Comparison of ENCODE assay signal across 9 cellular contexts in the genomic region with DNA sequence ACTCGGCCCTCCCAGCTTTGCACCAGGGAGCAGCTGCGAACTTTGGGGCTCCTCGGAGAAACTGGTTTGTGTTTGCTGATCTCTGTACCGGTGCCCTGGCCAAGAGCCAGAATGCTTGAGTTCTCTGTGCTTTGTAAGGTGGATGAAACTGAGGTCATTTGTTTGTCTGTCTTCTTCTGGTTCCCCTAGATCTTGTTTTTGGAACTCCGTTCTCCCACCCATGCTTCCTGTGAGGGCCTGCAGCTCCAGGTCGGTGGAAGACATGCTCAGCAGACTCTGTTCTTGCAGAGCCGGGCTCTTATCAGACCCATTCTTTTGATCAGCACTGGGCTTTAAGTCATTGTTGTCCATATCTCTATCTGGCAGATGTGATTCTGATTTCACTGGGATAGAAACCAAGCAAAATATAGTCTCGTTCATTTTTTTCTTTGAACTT. TPM values are rescaled to one million over a fixed set of nuclear protein-coding genes. Genes with fewer than 3 reads are reported as not detected.
DNase-seq lines count a peak whose midpoint lies in the region; ATAC-seq, FAIRE-seq and TF ChIP-seq lines count a peak whose summit lies in the region.
"Had no signal": no experiment of that assay in that cellular context is flagged by ENCODE, and none has a peak within 500 bp of the region (broad histone marks: within the 10 kb centered on the region; RNA-seq: fewer than 3 reads in every experiment).

No MANE protein-coding gene starts in this region.

- peak overlapping the region; percentile 42 to 76 (median 67) for H3K4me3 Mint-ChIP-seq in T-cell

- H2BK12ac ChIP-seq in neuronal stem cell (ENCODE audit: low read length), result no peak overlapping the region

- CTCF ChIA-PET in T-cell (lab: Charles Lee), result interaction anchor here in 1 of 2 donors (0.6 to 1.7 kb wide), 4 partner anchors 26 to 334 kb away, joined by 3 to 9 read pairs (median 3); no protein-coding TSS in a partner anchor
- CTCF ChIA-PET in HEK293T (lab: Yijun Ruan, JAX), result no interaction called here

- no peak overlapping the region for H3K27ac Mint-ChIP-seq in T-cell

- no peak overlapping the region for H3K4ac ChIP-seq in neuronal stem cell (ENCODE audit: low read length)

- H3K4me3 ChIP-seq in DND-41 (ENCODE audit: low read depth in 1 of 2, low read length in 2 of 2) (peak overlapping the region in 1 of 2 experiments; percentile 49; a peak in 2 of 4 replicates), duodenal mucosa (ENCODE audit: low read depth in 1 of 2, low read length in 2 of 2) (peak overlapping the region; percentile 35 to 51), neuronal stem cell (ENCODE audit: low read length in 2 of 2) (no peak overlapping the region), foreskin fibroblast (ENCODE audit: low read depth in 1 of 2, low read length in 2 of 2) (no peak overlapping the region)

- POLR2A ChIA-PET in T-cell (lab: Charles Lee) (no interaction called here), HEK293T (lab: Yijun Ruan, JAX) (no interaction called here)

- peaks cover 46 to 66% of the 10 kb centered on the region in 2 donors for H3K27me3 Mint-ChIP-seq in T-cell

- peak overlapping the region; percentile 88 for H3K27ac ChIP-seq in DND-41 (ENCODE audit: low read length)
- H3K27ac ChIP-seq in duodenal mucosa (ENCODE audit: low read depth, low read length), result no peak overlapping the region
- no peak overlapping the region for H3K27ac ChIP-seq in neuronal stem cell (replicated peaks; ENCODE audit: low read length)

- H3K9me3 ChIP-seq in DND-41 (ENCODE audit: insufficient read depth, low read length, severe bottlenecking), result no peaks in the 10 kb centered on the region
- no peaks in the 10 kb centered on the region for H3K9me3 ChIP-seq in duodenal mucosa (ENCODE audit: control insufficient read depth in 1 of 2, low read length in 2 of 2)
- no peaks in the 10 kb centered on the region for H3K9me3 ChIP-seq in neuronal stem cell (replicated peaks in 1 of 2; ENCODE audit: control insufficient read depth in 2 of 2, insufficient read depth in 1 of 2, low read depth in 1 of 2, low read length in 2 of 2)

- H3K27me3 ChIP-seq in DND-41 (ENCODE audit: insufficient read depth, low read length, poor library complexity), result no peaks in the 10 kb centered on the region
- no peaks in the 10 kb centered on the region for H3K27me3 ChIP-seq in duodenal mucosa (ENCODE audit: control insufficient read depth in 1 of 2, insufficient read depth in 2 of 2, low read length in 2 of 2)
- no peaks in the 10 kb centered on the region for H3K27me3 ChIP-seq in neuronal stem cell (ENCODE audit: control insufficient read depth in 3 of 3, insufficient read depth in 3 of 3, low read depth in 1 of 3, low read length in 3 of 3)

- H3K79me1 ChIP-seq in neuronal stem cell (ENCODE audit: low read depth, low read length), result no peaks in the 10 kb centered on the region

- no peak overlapping the region for H2BK120ac ChIP-seq in neuronal stem cell (ENCODE audit: low read depth, low read length)

- no peak overlapping the region for H4K91ac ChIP-seq in neuronal stem cell (ENCODE audit: low read depth, low read length, poor library complexity)

- no peaks in the 10 kb centered on the region for H3K36me3 Mint-ChIP-seq in T-cell

- no peak overlapping the region for H3K18ac ChIP-seq in neuronal stem cell (ENCODE audit: low read length)

- peak overlapping the region; percentile 47 for H3K14ac ChIP-seq in neuronal stem cell (ENCODE audit: low read length)

- no peak for FAIRE-seq in H54 (lab: Jason Lieb, UNC)

- H4K8ac ChIP-seq in neuronal stem cell (ENCODE audit: low read depth, low read length), result no peak overlapping the region

- no peaks in the 10 kb centered on the region for H4K20me1 ChIP-seq in DND-41 (ENCODE audit: insufficient read depth, low read length)

- TF ChIP-seq POLR2A in H54 (IDR thresholded peaks at IDR 0.05; ENCODE audit: low read depth, low read length), result no peak

- TF ChIP-seq CTCF in DND-41 (IDR thresholded peaks at IDR 0.05; ENCODE audit: borderline replicate concordance, extremely low read depth, low read length, poor library complexity, severe bottlenecking), result no peak
- no peak for TF ChIP-seq CTCF in foreskin fibroblast (IDR thresholded peaks at IDR 0.05; ENCODE audit: low read depth, low read length)

- H3K9ac ChIP-seq in DND-41 (ENCODE audit: low read depth, low read length) (peak overlapping the region; percentile 48), duodenal mucosa (ENCODE audit: low read depth in 1 of 2, low read length in 2 of 2) (no peak overlapping the region), neuronal stem cell (ENCODE audit: low read depth, low read length, poor library complexity) (no peak overlapping the region)

- no peak overlapping the region for H2AK5ac ChIP-seq in neuronal stem cell (ENCODE audit: low read depth, low read length)

- H3K4me1 ChIP-seq in DND-41 (ENCODE audit: insufficient read depth, low read length), result peaks cover 31% of the 10 kb centered on the region
- H3K4me1 ChIP-seq in duodenal mucosa (ENCODE audit: control insufficient read depth in 1 of 2, insufficient read depth in 2 of 2, low read length in 2 of 2), result peaks cover 5 to 16% of the 10 kb centered on the region in 2 donors
- no peaks in the 10 kb centered on the region for H3K4me1 ChIP-seq in neuronal stem cell (ENCODE audit: control insufficient read depth in 2 of 2, insufficient read depth in 1 of 2, low read depth in 1 of 2, low read length in 2 of 2)

- ATAC-seq in DND-41 (ENCODE audit: insufficient read depth, low read depth), result no peak
- peak in 2 of 4 experiments; percentile 4 to 7 for ATAC-seq in T-cell (replicated peaks in 1 of 4)

- peak overlapping the region; percentile 63 for H2AFZ ChIP-seq in DND-41 (ENCODE audit: low read depth, low read length)
- no peak overlapping the region for H2AFZ ChIP-seq in neuronal stem cell (ENCODE audit: low read length)

- no peaks in the 10 kb centered on the region for H3K9me3 Mint-ChIP-seq in T-cell

- H3K4me2 ChIP-seq in DND-41 (ENCODE audit: insufficient read depth, low read length) (peak overlapping the region; percentile 60), neuronal stem cell (ENCODE audit: insufficient read depth, low read length, poor library complexity, severe bottlenecking) (no peak overlapping the region)

- H2BK5ac ChIP-seq in neuronal stem cell (ENCODE audit: low read length), result no peak overlapping the region

- peak overlapping the region; percentile 51 for H2BK15ac ChIP-seq in neuronal stem cell (ENCODE audit: low read length)

- H3K79me2 ChIP-seq in DND-41 (ENCODE audit: insufficient read depth, low read length), result no peaks in the 10 kb centered on the region

- DNase-seq in DND-41 (peak; percentile 57), T-cell (peak in 27 of 34 experiments; percentile 15 to 52 (median 34)), neuronal stem cell (ENCODE audit: low spot score) (no peak), H54 (ENCODE audit: insufficient read length, low spot score) (no peak), HEK293T (ENCODE audit: extremely low spot score) (no peak), amygdala (lab: John Stamatoyannopoulos, UW) (no peak), foreskin fibroblast (no peak)
- DNase-seq: NCI-H1694 had no signal

- peaks cover 39 to 49% (median 41%) of the 10 kb centered on the region in 3 donors for H3K4me1 Mint-ChIP-seq in T-cell

- H3K23ac ChIP-seq in neuronal stem cell (ENCODE audit: low read depth, low read length, poor library complexity), result peak overlapping the region; percentile 8

- H3K36me3 ChIP-seq in DND-41 (ENCODE audit: insufficient read depth, low read length), result no peaks in the 10 kb centered on the region
- no peaks in the 10 kb centered on the region for H3K36me3 ChIP-seq in duodenal mucosa (ENCODE audit: control insufficient read depth in 1 of 2, insufficient read depth in 2 of 2, low read length in 2 of 2)
- H3K36me3 ChIP-seq in neuronal stem cell (replicated peaks in 1 of 2; ENCODE audit: control insufficient read depth in 2 of 2, insufficient read depth in 2 of 2, low read length in 2 of 2), result no peaks in the 10 kb centered on the region

- no CpG with 5 or more reads among the region's 8 CpGs for WGBS in neuronal stem cell (ENCODE audit: extremely low coverage in 2 of 2, insufficient read length in 2 of 2, insufficient replicate concordance in 1 of 2), 2 donors

TF ChIP-seq in HEK293T, 16 proteins besides CTCF, POLR2A, EP300 and RAD21:
- TF ChIP-seq L3MBTL2 (conservative IDR thresholded peaks at IDR 0.05) (no peak), SP1 (IDR thresholded peaks at IDR 0.05) (no peak), FOXK2 (IDR thresholded peaks at IDR 0.05) (no peak), BHLHE40 (IDR thresholded peaks at IDR 0.05; ENCODE audit: borderline replicate concordance) (no peak), TARDBP (IDR thresholded peaks at IDR 0.05) (no peak), FOXA1 (IDR thresholded peaks at IDR 0.05) (no peak)

RNA-seq across cellular contexts. Expression of a gene that starts 31.4 kb away (rescaled TPM):
- total RNA-seq in T-cell, result under 1 TPM in 3 of 5 donors, not detected in 2; 0.06 to 0.32 (median 0.10) TPM
- polyA plus RNA-seq in neuronal stem cell (2013, experiment 1 of 2), result 1.6 TPM
- polyA plus RNA-seq in neuronal stem cell (2013, experiment 2 of 2), result 1.6 TPM

Comparison
In these comparisons a context has a peak if more than half of its experiments do, and no peak if none do; other contexts are left out.
1. DNase-seq: peak in DND-41 (single experiment) and T-cell (27 of 34); none in neuronal stem cell (single experiment), H54 (single experiment), HEK293T (single experiment), amygdala (0 of 56) and foreskin fibroblast (0 of 2).
2. H3K4me3 ChIP-seq: peak in duodenal mucosa (2 of 2); none in neuronal stem cell (0 of 2) and foreskin fibroblast (0 of 2).